Comparison of ENCODE assay signal across 1 cellular context in genomic region chr5:171981847-171982246, GRCh38.
TF ChIP-seq lines count a peak whose summit lies in the region.

No MANE protein-coding gene starts in this region.

TF ChIP-seq in GM23338, 12 proteins besides CTCF, POLR2A, EP300 and RAD21 (continued from another document):
- TF ChIP-seq ZNF462 (CRISPR knock-in tag; IDR thresholded peaks at IDR 0.05) = no peak
- no peak for TF ChIP-seq CREB1 (CRISPR knock-in tag; IDR thresholded peaks at IDR 0.05; ENCODE audit: low read depth)
- no peak for TF ChIP-seq POLR2AphosphoS5 (IDR thresholded peaks at IDR 0.05; ENCODE audit: low read depth)
- no peak for TF ChIP-seq ZNF331 (CRISPR knock-in tag; IDR thresholded peaks at IDR 0.05; ENCODE audit: low read depth)
- TF ChIP-seq STAT1 (IDR thresholded peaks at IDR 0.05; ENCODE audit: unreplicated experiment) = no peak
- no peak for TF ChIP-seq NANOG (IDR thresholded peaks at IDR 0.05; ENCODE audit: borderline replicate concordance)
- no peak for TF ChIP-seq REST (IDR thresholded peaks at IDR 0.05; ENCODE audit: unreplicated experiment)
- no peak for TF ChIP-seq EZH2 (IDR thresholded peaks at IDR 0.05; ENCODE audit: low read depth, unreplicated experiment)
